ENCODE assay signal across 8 cellular contexts in genomic region chr9:21096172-21096900, GRCh38. TPM values are rescaled to one million over a fixed set of nuclear protein-coding genes. Genes with fewer than 3 reads are reported as not detected.
DNase-seq lines count a peak whose midpoint lies in the region; ATAC-seq, FAIRE-seq and TF ChIP-seq lines count a peak whose summit lies in the region.

No MANE protein-coding gene starts in this region.

- H3K27me3 ChIP-seq in CD4-positive, alpha-beta T cell (ENCODE audit: control insufficient read depth, insufficient read depth, low read length) = no peaks in the 10 kb centered on the region
- H3K27me3 ChIP-seq in pancreas = no peaks in the 10 kb centered on the region

- no peaks in the 10 kb centered on the region for H3K4me1 ChIP-seq in pancreas

- peaks cover 25% of the 10 kb centered on the region for H3K4me1 Mint-ChIP-seq in CD4-positive, alpha-beta T cell (ENCODE audit: low read depth)
- H3K4me1 Mint-ChIP-seq in T-helper 2 cell treated with Interferon-gamma antibody and Interleukin-4, amounts not matched to agents 5 μg/mL and 100 μg/mL, for 36 hours (ENCODE audit: low read depth) = peaks cover 34% of the 10 kb centered on the region

- no peaks in the 10 kb centered on the region for H3K36me3 Mint-ChIP-seq in CD4-positive, alpha-beta T cell (ENCODE audit: low read depth)
- H3K36me3 Mint-ChIP-seq in T-helper 2 cell treated with Interferon-gamma antibody and Interleukin-4, amounts not matched to agents 5 μg/mL and 100 μg/mL, for 36 hours (ENCODE audit: low read depth) = peaks cover 2% of the 10 kb centered on the region

- no peak overlapping the region for H3K27ac ChIP-seq in CD4-positive, alpha-beta T cell (ENCODE audit: low read depth, low read length)
- H3K27ac ChIP-seq in epithelial cell of prostate (peak overlapping the region; percentile 90), pancreas (no peak overlapping the region)

- POLR2A ChIA-PET in CD4-positive, alpha-beta T cell (lab: Charles Lee) = interaction anchor here (1.2 to 1.3 kb wide), 2 partner anchors 11 to 65 kb away, joined by 3 to 4 read pairs; partner anchors contain the start of gene HACD4

- H3K9me3 ChIP-seq in CD4-positive, alpha-beta T cell (ENCODE audit: control insufficient read depth, low read length) = no peaks in the 10 kb centered on the region
- no peaks in the 10 kb centered on the region for H3K9me3 ChIP-seq in pancreas

- intact Hi-C loops in CD4-positive, alpha-beta T cell (cut with DNase I, micrococcal nuclease) = loop anchor here in 1 of 2 experiments (5.0 kb wide), 1 partner anchor 64 kb away; the partner anchor contains the start of gene HACD4
- intact Hi-C loops in pancreas (cut with DNase I) = no loop called here

- CTCF ChIA-PET in CD4-positive, alpha-beta T cell (lab: Charles Lee) = interaction anchor here (1.0 to 1.7 kb wide), 4 partner anchors 8 to 27 kb away, joined by 3 to 7 read pairs (median 3); no protein-coding TSS in a partner anchor

- H3K27ac Mint-ChIP-seq in CD4-positive, alpha-beta T cell = peak overlapping the region; percentile 87
- H3K27ac Mint-ChIP-seq in T-helper 2 cell treated with Interferon-gamma antibody and Interleukin-4, amounts not matched to agents 5 μg/mL and 100 μg/mL, for 36 hours = peak overlapping the region; percentile 82

- peak overlapping the region; percentile 74 for H3K4me3 Mint-ChIP-seq in CD4-positive, alpha-beta T cell
- H3K4me3 Mint-ChIP-seq in T-helper 2 cell treated with Interferon-gamma antibody and Interleukin-4, amounts not matched to agents 5 μg/mL and 100 μg/mL, for 36 hours = peak overlapping the region; percentile 75

- DNase-seq in CD4-positive, alpha-beta T cell = peak in 4 of 10 experiments; percentile 7 to 23 (median 10)
- DNase-seq in T-helper 2 cell treated with Interferon-gamma antibody and Interleukin-4, amounts not matched to agents 5 μg/mL and 100 μg/mL, for 36 hours (ENCODE audit: low spot score) = peak; percentile 30
- DNase-seq in epithelial cell of prostate (ENCODE audit: low read depth, low spot score) (peak; percentile 60), pancreas (no peak), NCI-H1048 (lab: John Stamatoyannopoulos, UW) (no peak), D721Med (ENCODE audit: insufficient read length, low spot score) (no peak)

- WGBS in pancreas, 2 donors = 54 to 69% methylated on average over 6 of the region's 6 CpGs

- H3K36me3 ChIP-seq in pancreas = no peaks in the 10 kb centered on the region

- H3K4me3 ChIP-seq in pancreas = no peak overlapping the region

- no peak for TF ChIP-seq CTCF in CD4-positive, alpha-beta T cell (IDR thresholded peaks at IDR 0.05)
- TF ChIP-seq CTCF in pancreas (IDR thresholded peaks at IDR 0.05) (no peak), D721Med (IDR thresholded peaks at IDR 0.05; ENCODE audit: insufficient read depth, missing control alignments) (no peak)

- peak; percentile 95 for ATAC-seq in CD4-positive, alpha-beta T cell (ENCODE audit: poor library complexity)
- ATAC-seq in GM19351 (IDR thresholded peaks at IDR 0.05; ENCODE audit: unreplicated experiment) (peak; percentile 79), HG03439 (IDR thresholded peaks at IDR 0.05; ENCODE audit: unreplicated experiment) (peak; percentile 85), pancreas (peak in 3 of 4 donors; percentile 15 to 68 (median 66))

- no peaks in the 10 kb centered on the region for H3K9me3 Mint-ChIP-seq in CD4-positive, alpha-beta T cell
- peaks cover 4% of the 10 kb centered on the region for H3K9me3 Mint-ChIP-seq in T-helper 2 cell treated with Interferon-gamma antibody and Interleukin-4, amounts not matched to agents 5 μg/mL and 100 μg/mL, for 36 hours

- FAIRE-seq in pancreas (lab: Jason Lieb, UNC) (no peak), D721Med (lab: Jason Lieb, UNC) (no peak)

- no peaks in the 10 kb centered on the region for H3K27me3 Mint-ChIP-seq in CD4-positive, alpha-beta T cell
- no peaks in the 10 kb centered on the region for H3K27me3 Mint-ChIP-seq in T-helper 2 cell treated with Interferon-gamma antibody and Interleukin-4, amounts not matched to agents 5 μg/mL and 100 μg/mL, for 36 hours (ENCODE audit: low read depth)

RNA-seq across cellular contexts. Expression of gene IFNB1, which starts 18.6 kb away (rescaled TPM):
- total RNA-seq in CD4-positive, alpha-beta T cell = not detected
- total RNA-seq in pancreas = not detected
- polyA plus RNA-seq in pancreas = not detected

RNA-seq across cellular contexts. Expression of gene IFNW1, which starts 45.3 kb away (rescaled TPM):
- not detected for total RNA-seq in CD4-positive, alpha-beta T cell
- total RNA-seq in pancreas = not detected
- not detected for polyA plus RNA-seq in pancreas

Comparison
In these comparisons a context has a peak if more than half of its experiments do, and no peak if none do; other contexts are left out.
1. DNase-seq: peak in T-helper 2 cell treated with Interferon-gamma antibody and Interleukin-4, amounts not matched to agents 5 μg/mL and 100 μg/mL, for 36 hours (single experiment) and epithelial cell of prostate (single experiment); none in pancreas (0 of 6), NCI-H1048 (single experiment) and D721Med (single experiment).
2. Peak in every context shown above with its lines, with median percentiles within 50 percentile points of each other: ATAC-seq.